In the genomic region with DNA sequence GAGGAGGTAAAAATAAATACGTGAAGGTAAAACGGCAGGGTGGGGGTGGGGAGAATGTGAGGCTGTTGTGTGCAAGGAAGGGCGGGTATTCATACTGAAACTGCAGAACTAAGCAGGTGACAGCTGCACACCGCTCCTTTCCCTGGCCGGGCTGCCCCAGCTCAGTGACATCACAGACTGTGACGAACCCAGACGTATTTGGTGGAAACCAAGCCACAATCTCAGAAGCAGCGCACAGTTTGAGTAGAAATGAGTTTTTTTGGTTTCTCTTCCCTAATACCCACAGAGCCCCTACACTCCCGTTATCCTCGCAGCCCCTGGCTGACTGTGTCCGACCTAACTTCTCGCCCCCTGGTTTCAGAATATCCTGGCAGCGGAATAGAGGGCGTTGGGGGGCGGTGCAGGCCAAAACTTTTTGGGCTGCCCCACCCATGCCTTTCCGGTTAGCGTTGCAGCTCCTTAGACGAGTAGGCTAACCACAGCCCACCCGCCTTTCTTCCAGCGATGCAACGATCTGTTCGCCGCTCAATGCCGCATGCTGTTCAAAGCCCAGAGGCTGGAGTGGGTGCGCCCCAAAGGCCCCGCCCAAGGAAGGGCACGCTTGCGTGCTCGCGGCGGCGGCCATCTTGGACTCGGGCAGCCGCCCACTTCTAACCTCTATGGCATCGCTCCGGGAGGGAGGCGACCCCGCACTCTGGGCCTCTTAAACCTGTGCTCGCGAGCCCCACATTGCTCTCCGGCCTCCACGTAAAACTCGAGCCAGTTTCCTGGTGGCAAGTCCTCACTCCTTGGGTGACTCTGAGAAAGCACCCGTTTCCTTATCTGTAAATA, we compare ENCODE assay signal across 1 cellular context.
A peak's percentile ranks its signal among the peaks of the same experiment; 100 is the strongest.
TF ChIP-seq lines count a peak whose summit lies in the region.

No MANE protein-coding gene starts in this region.

TF ChIP-seq in HepG2, 621 proteins besides CTCF, POLR2A, EP300 and RAD21 (continued from another document and continues in another):
- TF ChIP-seq, protein P1, sequence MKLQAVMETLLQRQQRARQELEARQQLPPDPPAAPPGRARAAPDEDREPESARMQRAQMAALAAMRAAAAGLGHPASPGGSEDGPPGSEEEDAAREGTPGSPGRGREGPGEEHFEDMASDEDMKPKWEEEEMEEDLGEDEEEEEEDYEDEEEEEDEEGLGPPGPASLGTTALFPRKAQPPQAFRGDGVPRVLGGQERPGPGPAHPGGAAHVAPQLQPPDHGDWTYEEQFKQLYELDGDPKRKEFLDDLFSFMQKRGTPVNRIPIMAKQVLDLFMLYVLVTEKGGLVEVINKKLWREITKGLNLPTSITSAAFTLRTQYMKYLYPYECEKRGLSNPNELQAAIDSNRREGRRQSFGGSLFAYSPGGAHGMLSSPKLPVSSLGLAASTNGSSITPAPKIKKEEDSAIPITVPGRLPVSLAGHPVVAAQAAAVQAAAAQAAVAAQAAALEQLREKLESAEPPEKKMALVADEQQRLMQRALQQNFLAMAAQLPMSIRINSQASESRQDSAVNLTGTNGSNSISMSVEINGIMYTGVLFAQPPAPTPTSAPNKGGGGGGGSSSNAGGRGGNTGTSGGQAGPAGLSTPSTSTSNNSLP (IDR thresholded peaks at IDR 0.05; ENCODE audit: low read depth, low read length): no peak
- TF ChIP-seq YEATS4 (CRISPR knock-in tag; IDR thresholded peaks at IDR 0.05; ENCODE audit: borderline replicate concordance) (peak; percentile 70), ZNF367 (CRISPR knock-in tag; IDR thresholded peaks at IDR 0.05; ENCODE audit: borderline replicate concordance) (no peak), ATRX (CRISPR knock-in tag; IDR thresholded peaks at IDR 0.05; ENCODE audit: borderline replicate concordance) (no peak), SIX1 (CRISPR knock-in tag; IDR thresholded peaks at IDR 0.05; ENCODE audit: borderline replicate concordance) (no peak), ERF (CRISPR knock-in tag; IDR thresholded peaks at IDR 0.05) (peak; percentile 68), ZNF841 (CRISPR knock-in tag; IDR thresholded peaks at IDR 0.05; ENCODE audit: borderline replicate concordance) (no peak), GATA4 (IDR thresholded peaks at IDR 0.05; ENCODE audit: borderline replicate concordance, low read depth) (no peak), KMT2A (CRISPR knock-in tag; IDR thresholded peaks at IDR 0.05) (peak; percentile 74; the same call in 1 of the 2 replicates), FOXO1 (CRISPR knock-in tag; IDR thresholded peaks at IDR 0.05) (no peak), CREB1 (IDR thresholded peaks at IDR 0.05) (peak; percentile 59), CREB1 (CRISPR knock-in tag; IDR thresholded peaks at IDR 0.05) (peak; percentile 65; the same call in 1 of the 2 replicates), PLRG1 (conservative IDR thresholded peaks at IDR 0.05) (no peak), POGZ (CRISPR knock-in tag; IDR thresholded peaks at IDR 0.05) (peak; percentile 51), IKZF1 (IDR thresholded peaks at IDR 0.05) (no peak), ZNF33A (CRISPR knock-in tag; IDR thresholded peaks at IDR 0.05; ENCODE audit: borderline replicate concordance) (no peak), RFXAP (CRISPR knock-in tag; IDR thresholded peaks at IDR 0.05; ENCODE audit: borderline replicate concordance) (peak; percentile 29; the same call in 1 of the 2 replicates), JUN (CRISPR knock-in tag; IDR thresholded peaks at IDR 0.05) (no peak), SRY (CRISPR knock-in tag; IDR thresholded peaks at IDR 0.05) (no peak), ZNF224 (CRISPR knock-in tag; IDR thresholded peaks at IDR 0.05) (no peak; the same call in 1 of the 2 replicates), ZKSCAN8 (CRISPR knock-in tag; IDR thresholded peaks at IDR 0.05; ENCODE audit: borderline replicate concordance) (no peak), SPEN (CRISPR knock-in tag; IDR thresholded peaks at IDR 0.05; ENCODE audit: low read depth) (peak; percentile 85), GFI1 (CRISPR knock-in tag; IDR thresholded peaks at IDR 0.05; ENCODE audit: borderline replicate concordance) (no peak), SALL2 (CRISPR knock-in tag; IDR thresholded peaks at IDR 0.05) (peak; percentile 82; the same call in 1 of the 2 replicates), CHCHD3 (CRISPR knock-in tag; IDR thresholded peaks at IDR 0.05) (no peak), ZBTB1 (CRISPR knock-in tag; IDR thresholded peaks at IDR 0.05; ENCODE audit: borderline replicate concordance) (no peak), ZNF496 (CRISPR knock-in tag; IDR thresholded peaks at IDR 0.05; ENCODE audit: insufficient replicate concordance) (no peak), MEF2D (CRISPR knock-in tag; IDR thresholded peaks at IDR 0.05) (no peak), ZNF614 (CRISPR knock-in tag; IDR thresholded peaks at IDR 0.05; ENCODE audit: borderline replicate concordance) (no peak), CENPX (CRISPR knock-in tag; IDR thresholded peaks at IDR 0.05) (no peak), SMAD3 (CRISPR knock-in tag; IDR thresholded peaks at IDR 0.05) (no peak; the same call in 1 of the 2 replicates), ZNF678 (CRISPR knock-in tag; IDR thresholded peaks at IDR 0.05) (no peak), MLLT10 (CRISPR knock-in tag; IDR thresholded peaks at IDR 0.05) (no peak), WIZ (CRISPR knock-in tag; IDR thresholded peaks at IDR 0.05) (peak; percentile 87; the same call in 1 of the 2 replicates), SIN3A (IDR thresholded peaks at IDR 0.05; ENCODE audit: borderline replicate concordance, low read depth, low read length) (no peak), ZKSCAN1 (IDR thresholded peaks at IDR 0.05; ENCODE audit: low read length) (no peak), KLF11 (CRISPR knock-in tag; IDR thresholded peaks at IDR 0.05) (no peak), SMARCC2 (IDR thresholded peaks at IDR 0.05) (no peak)
- TF ChIP-seq, protein P2, sequence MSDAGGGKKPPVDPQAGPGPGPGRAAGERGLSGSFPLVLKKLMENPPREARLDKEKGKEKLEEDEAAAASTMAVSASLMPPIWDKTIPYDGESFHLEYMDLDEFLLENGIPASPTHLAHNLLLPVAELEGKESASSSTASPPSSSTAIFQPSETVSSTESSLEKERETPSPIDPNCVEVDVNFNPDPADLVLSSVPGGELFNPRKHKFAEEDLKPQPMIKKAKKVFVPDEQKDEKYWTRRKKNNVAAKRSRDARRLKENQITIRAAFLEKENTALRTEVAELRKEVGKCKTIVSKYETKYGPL (CRISPR knock-in tag; IDR thresholded peaks at IDR 0.05): no peak
- TF ChIP-seq, protein P3, sequence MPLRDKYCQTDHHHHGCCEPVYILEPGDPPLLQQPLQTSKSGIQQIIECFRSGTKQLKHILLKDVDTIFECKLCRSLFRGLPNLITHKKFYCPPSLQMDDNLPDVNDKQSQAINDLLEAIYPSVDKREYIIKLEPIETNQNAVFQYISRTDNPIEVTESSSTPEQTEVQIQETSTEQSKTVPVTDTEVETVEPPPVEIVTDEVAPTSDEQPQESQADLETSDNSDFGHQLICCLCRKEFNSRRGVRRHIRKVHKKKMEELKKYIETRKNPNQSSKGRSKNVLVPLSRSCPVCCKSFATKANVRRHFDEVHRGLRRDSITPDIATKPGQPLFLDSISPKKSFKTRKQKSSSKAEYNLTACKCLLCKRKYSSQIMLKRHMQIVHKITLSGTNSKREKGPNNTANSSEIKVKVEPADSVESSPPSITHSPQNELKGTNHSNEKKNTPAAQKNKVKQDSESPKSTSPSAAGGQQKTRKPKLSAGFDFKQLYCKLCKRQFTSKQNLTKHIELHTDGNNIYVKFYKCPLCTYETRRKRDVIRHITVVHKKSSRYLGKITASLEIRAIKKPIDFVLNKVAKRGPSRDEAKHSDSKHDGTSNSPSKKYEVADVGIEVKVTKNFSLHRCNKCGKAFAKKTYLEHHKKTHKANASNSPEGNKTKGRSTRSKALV (CRISPR knock-in tag; IDR thresholded peaks at IDR 0.05): no peak
- TF ChIP-seq, protein P4, sequence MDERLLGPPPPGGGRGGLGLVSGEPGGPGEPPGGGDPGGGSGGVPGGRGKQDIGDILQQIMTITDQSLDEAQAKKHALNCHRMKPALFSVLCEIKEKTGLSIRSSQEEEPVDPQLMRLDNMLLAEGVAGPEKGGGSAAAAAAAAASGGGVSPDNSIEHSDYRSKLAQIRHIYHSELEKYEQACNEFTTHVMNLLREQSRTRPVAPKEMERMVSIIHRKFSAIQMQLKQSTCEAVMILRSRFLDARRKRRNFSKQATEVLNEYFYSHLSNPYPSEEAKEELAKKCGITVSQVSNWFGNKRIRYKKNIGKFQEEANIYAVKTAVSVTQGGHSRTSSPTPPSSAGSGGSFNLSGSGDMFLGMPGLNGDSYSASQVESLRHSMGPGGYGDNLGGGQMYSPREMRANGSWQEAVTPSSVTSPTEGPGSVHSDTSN (CRISPR knock-in tag; IDR thresholded peaks at IDR 0.05): no peak
- TF ChIP-seq, protein P5, sequence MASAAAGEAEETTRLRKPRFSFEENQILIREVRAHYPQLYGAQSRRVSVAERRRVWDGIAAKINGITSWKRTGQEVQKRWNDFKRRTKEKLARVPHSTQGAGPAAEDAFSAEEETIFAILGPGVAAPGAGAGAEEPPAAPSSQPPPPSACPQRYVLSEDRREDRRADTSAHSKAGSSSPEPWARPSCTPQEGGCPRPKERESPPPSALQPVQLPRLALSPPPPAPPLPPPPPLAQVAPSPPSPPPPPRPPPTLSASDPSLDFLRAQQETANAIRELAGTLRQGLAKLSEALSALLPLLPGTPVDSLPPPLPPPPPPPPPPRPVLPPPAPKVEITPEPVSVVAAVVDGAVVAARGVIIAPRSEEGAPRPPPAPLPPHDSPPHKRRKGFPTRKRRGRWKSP (CRISPR knock-in tag; IDR thresholded peaks at IDR 0.05): no peak; the same call in 1 of the 2 replicates
- TF ChIP-seq, protein P6, sequence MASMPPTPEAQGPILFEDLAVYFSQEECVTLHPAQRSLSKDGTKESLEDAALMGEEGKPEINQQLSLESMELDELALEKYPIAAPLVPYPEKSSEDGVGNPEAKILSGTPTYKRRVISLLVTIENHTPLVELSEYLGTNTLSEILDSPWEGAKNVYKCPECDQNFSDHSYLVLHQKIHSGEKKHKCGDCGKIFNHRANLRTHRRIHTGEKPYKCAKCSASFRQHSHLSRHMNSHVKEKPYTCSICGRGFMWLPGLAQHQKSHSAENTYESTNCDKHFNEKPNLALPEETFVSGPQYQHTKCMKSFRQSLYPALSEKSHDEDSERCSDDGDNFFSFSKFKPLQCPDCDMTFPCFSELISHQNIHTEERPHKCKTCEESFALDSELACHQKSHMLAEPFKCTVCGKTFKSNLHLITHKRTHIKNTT (CRISPR knock-in tag; IDR thresholded peaks at IDR 0.05): no peak
- TF ChIP-seq, protein P7, sequence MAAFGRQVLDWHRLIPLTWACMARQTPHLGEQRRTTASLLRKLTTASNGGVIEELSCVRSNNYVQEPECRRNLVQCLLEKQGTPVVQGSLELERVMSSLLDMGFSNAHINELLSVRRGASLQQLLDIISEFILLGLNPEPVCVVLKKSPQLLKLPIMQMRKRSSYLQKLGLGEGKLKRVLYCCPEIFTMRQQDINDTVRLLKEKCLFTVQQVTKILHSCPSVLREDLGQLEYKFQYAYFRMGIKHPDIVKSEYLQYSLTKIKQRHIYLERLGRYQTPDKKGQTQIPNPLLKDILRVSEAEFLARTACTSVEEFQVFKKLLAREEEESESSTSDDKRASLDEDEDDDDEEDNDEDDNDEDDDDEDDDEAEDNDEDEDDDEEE (CRISPR knock-in tag; IDR thresholded peaks at IDR 0.05): no peak; the same call in 1 of the 2 replicates
- TF ChIP-seq, protein P8, sequence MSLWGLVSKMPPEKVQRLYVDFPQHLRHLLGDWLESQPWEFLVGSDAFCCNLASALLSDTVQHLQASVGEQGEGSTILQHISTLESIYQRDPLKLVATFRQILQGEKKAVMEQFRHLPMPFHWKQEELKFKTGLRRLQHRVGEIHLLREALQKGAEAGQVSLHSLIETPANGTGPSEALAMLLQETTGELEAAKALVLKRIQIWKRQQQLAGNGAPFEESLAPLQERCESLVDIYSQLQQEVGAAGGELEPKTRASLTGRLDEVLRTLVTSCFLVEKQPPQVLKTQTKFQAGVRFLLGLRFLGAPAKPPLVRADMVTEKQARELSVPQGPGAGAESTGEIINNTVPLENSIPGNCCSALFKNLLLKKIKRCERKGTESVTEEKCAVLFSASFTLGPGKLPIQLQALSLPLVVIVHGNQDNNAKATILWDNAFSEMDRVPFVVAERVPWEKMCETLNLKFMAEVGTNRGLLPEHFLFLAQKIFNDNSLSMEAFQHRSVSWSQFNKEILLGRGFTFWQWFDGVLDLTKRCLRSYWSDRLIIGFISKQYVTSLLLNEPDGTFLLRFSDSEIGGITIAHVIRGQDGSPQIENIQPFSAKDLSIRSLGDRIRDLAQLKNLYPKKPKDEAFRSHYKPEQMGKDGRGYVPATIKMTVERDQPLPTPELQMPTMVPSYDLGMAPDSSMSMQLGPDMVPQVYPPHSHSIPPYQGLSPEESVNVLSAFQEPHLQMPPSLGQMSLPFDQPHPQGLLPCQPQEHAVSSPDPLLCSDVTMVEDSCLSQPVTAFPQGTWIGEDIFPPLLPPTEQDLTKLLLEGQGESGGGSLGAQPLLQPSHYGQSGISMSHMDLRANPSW (CRISPR knock-in tag; IDR thresholded peaks at IDR 0.05; ENCODE audit: borderline replicate concordance): no peak
- TF ChIP-seq, protein P9, sequence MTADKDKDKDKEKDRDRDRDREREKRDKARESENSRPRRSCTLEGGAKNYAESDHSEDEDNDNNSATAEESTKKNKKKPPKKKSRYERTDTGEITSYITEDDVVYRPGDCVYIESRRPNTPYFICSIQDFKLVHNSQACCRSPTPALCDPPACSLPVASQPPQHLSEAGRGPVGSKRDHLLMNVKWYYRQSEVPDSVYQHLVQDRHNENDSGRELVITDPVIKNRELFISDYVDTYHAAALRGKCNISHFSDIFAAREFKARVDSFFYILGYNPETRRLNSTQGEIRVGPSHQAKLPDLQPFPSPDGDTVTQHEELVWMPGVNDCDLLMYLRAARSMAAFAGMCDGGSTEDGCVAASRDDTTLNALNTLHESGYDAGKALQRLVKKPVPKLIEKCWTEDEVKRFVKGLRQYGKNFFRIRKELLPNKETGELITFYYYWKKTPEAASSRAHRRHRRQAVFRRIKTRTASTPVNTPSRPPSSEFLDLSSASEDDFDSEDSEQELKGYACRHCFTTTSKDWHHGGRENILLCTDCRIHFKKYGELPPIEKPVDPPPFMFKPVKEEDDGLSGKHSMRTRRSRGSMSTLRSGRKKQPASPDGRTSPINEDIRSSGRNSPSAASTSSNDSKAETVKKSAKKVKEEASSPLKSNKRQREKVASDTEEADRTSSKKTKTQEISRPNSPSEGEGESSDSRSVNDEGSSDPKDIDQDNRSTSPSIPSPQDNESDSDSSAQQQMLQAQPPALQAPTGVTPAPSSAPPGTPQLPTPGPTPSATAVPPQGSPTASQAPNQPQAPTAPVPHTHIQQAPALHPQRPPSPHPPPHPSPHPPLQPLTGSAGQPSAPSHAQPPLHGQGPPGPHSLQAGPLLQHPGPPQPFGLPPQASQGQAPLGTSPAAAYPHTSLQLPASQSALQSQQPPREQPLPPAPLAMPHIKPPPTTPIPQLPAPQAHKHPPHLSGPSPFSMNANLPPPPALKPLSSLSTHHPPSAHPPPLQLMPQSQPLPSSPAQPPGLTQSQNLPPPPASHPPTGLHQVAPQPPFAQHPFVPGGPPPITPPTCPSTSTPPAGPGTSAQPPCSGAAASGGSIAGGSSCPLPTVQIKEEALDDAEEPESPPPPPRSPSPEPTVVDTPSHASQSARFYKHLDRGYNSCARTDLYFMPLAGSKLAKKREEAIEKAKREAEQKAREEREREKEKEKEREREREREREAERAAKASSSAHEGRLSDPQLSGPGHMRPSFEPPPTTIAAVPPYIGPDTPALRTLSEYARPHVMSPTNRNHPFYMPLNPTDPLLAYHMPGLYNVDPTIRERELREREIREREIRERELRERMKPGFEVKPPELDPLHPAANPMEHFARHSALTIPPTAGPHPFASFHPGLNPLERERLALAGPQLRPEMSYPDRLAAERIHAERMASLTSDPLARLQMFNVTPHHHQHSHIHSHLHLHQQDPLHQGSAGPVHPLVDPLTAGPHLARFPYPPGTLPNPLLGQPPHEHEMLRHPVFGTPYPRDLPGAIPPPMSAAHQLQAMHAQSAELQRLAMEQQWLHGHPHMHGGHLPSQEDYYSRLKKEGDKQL (CRISPR knock-in tag; IDR thresholded peaks at IDR 0.05; ENCODE audit: low read depth): no peak
